In genomic region chr17:58322581-58323419, GRCh38 we compare ENCODE assay signal across 21 cellular contexts. TPM values are rescaled to one million over a fixed set of nuclear protein-coding genes. Genes with fewer than 3 reads are reported as not detected.
DNase-seq lines count a peak whose midpoint lies in the region; ATAC-seq lines count a peak whose summit lies in the region.
"Had no signal": no experiment of that assay in that cellular context is flagged by ENCODE, and none has a peak within 500 bp of the region (broad histone marks: within the 10 kb centered on the region; RNA-seq: fewer than 3 reads in every experiment).

No MANE protein-coding gene starts in this region.

- peaks cover 37% of the 10 kb centered on the region for H3K36me3 Mint-ChIP-seq in activated CD4-positive, alpha-beta memory T cell treated with anti-CD3 and anti-CD28 coated beads, Interleukin-2, amount 10 ng/mL, durations not matched to agents 7 days and 5 days (ENCODE audit: low read depth)

- H3K36me3 ChIP-seq in mesenchymal stem cell (ENCODE audit: control insufficient read depth in 1 of 2, insufficient read depth in 2 of 2, low read depth in 1 of 2, low read length in 2 of 2), result peaks cover 0 to 4% of the 10 kb centered on the region in 2 experiments
- H3K36me3 ChIP-seq: adrenal gland, right atrium auricular region had no signal

- no peak overlapping the region for H2BK5ac ChIP-seq in mesenchymal stem cell (ENCODE audit: low read depth, low read length, poor library complexity, severe bottlenecking)

- H3K23ac ChIP-seq in mesenchymal stem cell (ENCODE audit: low read length in 2 of 2), result peak overlapping the region in 1 of 2 experiments; percentile 30

- intact Hi-C loops in left ventricle myocardium superior (cut with micrococcal nuclease) (no loop called here), left cardiac atrium (cut with DNase I) (loop anchor here in 1 of 2 donors (5.0 kb wide), 1 partner anchor 95 kb away; the partner anchor contains the start of gene RNF43)

- DNase-seq in left ventricle myocardium superior, result peak; percentile 7
- no peak for DNase-seq in left cardiac atrium
- no peak for DNase-seq in activated CD4-positive, alpha-beta memory T cell treated with anti-CD3 and anti-CD28 coated beads, Interleukin-2, amount 10 ng/mL, durations not matched to agents 7 days and 5 days
- DNase-seq in mesenchymal stem cell, result no peak
- DNase-seq in OCI-M2 (lab: John Stamatoyannopoulos, UW; ENCODE audit: unreplicated experiment), result no peak
- no peak for DNase-seq in DMS79 (lab: John Stamatoyannopoulos, UW)
- DNase-seq in DMS 273 (lab: John Stamatoyannopoulos, UW; ENCODE audit: unreplicated experiment), result no peak
- DNase-seq: activated CD4-positive, alpha-beta T cell treated with anti-CD3 and anti-CD28 coated beads, Interleukin-2, amount 50 U/mL, for 48 hours; Caco-2; erythroblast; HFFc6; KG1; left colon; MV-4-11; NCI-H1930 had no signal

- no peak overlapping the region for H3K4me3 Mint-ChIP-seq in activated CD4-positive, alpha-beta memory T cell treated with anti-CD3 and anti-CD28 coated beads, Interleukin-2, amount 10 ng/mL, durations not matched to agents 7 days and 5 days

- peaks cover 15% of the 10 kb centered on the region for H3K4me1 ChIP-seq in mesenchymal stem cell (ENCODE audit: control insufficient read depth, insufficient read depth, low read depth, low read length)

- peak overlapping the region in 1 of 2 experiments; percentile 46 for H3K14ac ChIP-seq in mesenchymal stem cell (ENCODE audit: low read length in 2 of 2)

- H3K4me2 ChIP-seq in mesenchymal stem cell (ENCODE audit: low read length, poor library complexity, severe bottlenecking), result no peak overlapping the region

- no peaks in the 10 kb centered on the region for H3K27me3 Mint-ChIP-seq in activated CD4-positive, alpha-beta memory T cell treated with anti-CD3 and anti-CD28 coated beads, Interleukin-2, amount 10 ng/mL, durations not matched to agents 7 days and 5 days

- H3K9me3 Mint-ChIP-seq in activated CD4-positive, alpha-beta memory T cell treated with anti-CD3 and anti-CD28 coated beads, Interleukin-2, amount 10 ng/mL, durations not matched to agents 7 days and 5 days, result no peaks in the 10 kb centered on the region
- H3K9me3 Mint-ChIP-seq: activated T-helper 2 cell treated with anti-CD3 and anti-CD28 coated beads, Interferon-gamma antibody, Interleukin-2, Interleukin-4, amounts not matched to agents 10 μg/mL and 5 μg/mL and 100 μg/mL, durations not matched to agents 14 hours and 24 hours and 36 hours; HFFc6 had no signal

- POLR2A ChIA-PET in activated CD4-positive, alpha-beta memory T cell treated with anti-CD3 and anti-CD28 coated beads, Interleukin-2, amount 10 ng/mL, durations not matched to agents 7 days and 5 days (lab: Charles Lee), result interaction anchor here (0.7 to 22.3 kb wide), 14 partner anchors 9 to 309 kb away, joined by 3 to 1460 read pairs (median 3); partner anchors contain the start of genes MPO, MTMR4, RNF43 and SUPT4H1

- peak overlapping the region; percentile 29 for H3K27ac Mint-ChIP-seq in activated CD4-positive, alpha-beta memory T cell treated with anti-CD3 and anti-CD28 coated beads, Interleukin-2, amount 10 ng/mL, durations not matched to agents 7 days and 5 days
- H3K27ac Mint-ChIP-seq: activated T-helper 2 cell treated with anti-CD3 and anti-CD28 coated beads, Interferon-gamma antibody, Interleukin-2, Interleukin-4, amounts not matched to agents 10 μg/mL and 5 μg/mL and 100 μg/mL, durations not matched to agents 14 hours and 24 hours and 36 hours; HFFc6 had no signal

- no peak overlapping the region for H3K4me3 ChIP-seq in mesenchymal stem cell (ENCODE audit: insufficient read depth in 1 of 2, low read depth in 1 of 2, low read length in 2 of 2)
- H3K4me3 ChIP-seq: mucosa of descending colon had no signal

- H3K9me3 ChIP-seq in mesenchymal stem cell (ENCODE audit: control insufficient read depth, low read length), result no peaks in the 10 kb centered on the region
- H3K9me3 ChIP-seq: adrenal gland, Caco-2, mucosa of descending colon, right atrium auricular region had no signal

- CTCF ChIA-PET in activated CD4-positive, alpha-beta memory T cell treated with anti-CD3 and anti-CD28 coated beads, Interleukin-2, amount 10 ng/mL, durations not matched to agents 7 days and 5 days (lab: Charles Lee), result interaction anchor here (3.6 kb wide), 1 partner anchor 22 kb away, joined by 12 read pairs; no protein-coding TSS in a partner anchor

- 95% methylated on average over 13 of the region's 15 CpGs for WGBS in mesenchymal stem cell

- no peak overlapping the region for H2BK120ac ChIP-seq in mesenchymal stem cell (ENCODE audit: low read depth, low read length)

- no peaks in the 10 kb centered on the region for H3K79me1 ChIP-seq in mesenchymal stem cell (replicated peaks; ENCODE audit: low read length, poor library complexity, severe bottlenecking)

- no peak overlapping the region for H3K4ac ChIP-seq in mesenchymal stem cell (ENCODE audit: low read depth in 1 of 2, low read length in 2 of 2)

- no peak overlapping the region for H2AK5ac ChIP-seq in mesenchymal stem cell (ENCODE audit: low read length, severe bottlenecking)

- ATAC-seq in left ventricle myocardium superior (no peak), left cardiac atrium (no peak), GM21360 (IDR thresholded peaks at IDR 0.05; ENCODE audit: unreplicated experiment) (no peak)
- ATAC-seq: left colon, mucosa of descending colon had no signal

- H3K27me3 ChIP-seq in mesenchymal stem cell (ENCODE audit: control insufficient read depth in 1 of 2, insufficient read depth in 1 of 2, low read length in 2 of 2), result peaks cover 51 to 53% of the 10 kb centered on the region in 2 experiments
- H3K27me3 ChIP-seq: adrenal gland, right atrium auricular region had no signal

- H4K91ac ChIP-seq in mesenchymal stem cell (ENCODE audit: low read length), result peak overlapping the region; percentile 32

- no peak overlapping the region for H3K27ac ChIP-seq in mesenchymal stem cell (ENCODE audit: low read length, poor library complexity, severe bottlenecking)
- H3K27ac ChIP-seq: right atrium auricular region had no signal

- no peak overlapping the region for H2AFZ ChIP-seq in mesenchymal stem cell (ENCODE audit: low read depth, low read length)

- no peak overlapping the region for H2BK15ac ChIP-seq in mesenchymal stem cell (ENCODE audit: low read depth, poor library complexity, severe bottlenecking)

- no peak overlapping the region for H3K9ac ChIP-seq in mesenchymal stem cell (ENCODE audit: low read length)

- no peak overlapping the region for H2BK12ac ChIP-seq in mesenchymal stem cell (ENCODE audit: low read length in 2 of 2)

- H3K18ac ChIP-seq in mesenchymal stem cell (ENCODE audit: low read depth in 1 of 2, low read length in 2 of 2), result no peak overlapping the region

- H3K4me1 Mint-ChIP-seq in activated CD4-positive, alpha-beta memory T cell treated with anti-CD3 and anti-CD28 coated beads, Interleukin-2, amount 10 ng/mL, durations not matched to agents 7 days and 5 days, result peaks cover 23% of the 10 kb centered on the region

- H4K8ac ChIP-seq in mesenchymal stem cell (ENCODE audit: low read length), result no peak overlapping the region

RNA-seq across cellular contexts. Expression of gene TSPOAP1, which starts 5.8 kb away (rescaled TPM):
- 18.8 TPM for total RNA-seq in left ventricle myocardium superior
- 1 to 10 TPM; 8.8 to 9.0 TPM for total RNA-seq in left cardiac atrium
- 10 to 100 TPM; 60.9 to 69.4 TPM for total RNA-seq in activated CD4-positive, alpha-beta memory T cell treated with anti-CD3 and anti-CD28 coated beads, Interleukin-2, amount 10 ng/mL, durations not matched to agents 7 days and 5 days
- 0.23 TPM for polyA plus RNA-seq in mesenchymal stem cell (2013, experiment 1 of 2)
- 0.27 TPM for polyA plus RNA-seq in mesenchymal stem cell (2013, experiment 2 of 2)

RNA-seq across cellular contexts. Expression of gene SUPT4H1, which starts 29.2 kb away (rescaled TPM):
- 62.2 TPM for total RNA-seq in left ventricle myocardium superior
- 10 to 100 TPM; 49.4 to 60.6 TPM for total RNA-seq in left cardiac atrium
- 10 to 100 TPM; 85.8 to 91.0 TPM for total RNA-seq in activated CD4-positive, alpha-beta memory T cell treated with anti-CD3 and anti-CD28 coated beads, Interleukin-2, amount 10 ng/mL, durations not matched to agents 7 days and 5 days
- 68.0 TPM for polyA plus RNA-seq in mesenchymal stem cell (2013, experiment 1 of 2)
- polyA plus RNA-seq in mesenchymal stem cell (2013, experiment 2 of 2), result 70.8 TPM

RNA-seq across cellular contexts. Expression of gene MPO, which starts 42.1 kb away (rescaled TPM):
- total RNA-seq in left ventricle myocardium superior (0.42 TPM), left cardiac atrium (under 1 TPM; 0.24 to 0.32 TPM)
- under 1 TPM; 0.08 to 0.38 TPM for total RNA-seq in activated CD4-positive, alpha-beta memory T cell treated with anti-CD3 and anti-CD28 coated beads, Interleukin-2, amount 10 ng/mL, durations not matched to agents 7 days and 5 days
- polyA plus RNA-seq in mesenchymal stem cell (2013, experiment 1 of 2), result not detected
- not detected for polyA plus RNA-seq in mesenchymal stem cell (2013, experiment 2 of 2)
- total RNA-seq: activated T-helper 2 cell treated with anti-CD3 and anti-CD28 coated beads, Interferon-gamma antibody, Interleukin-2, Interleukin-4, amounts not matched to agents 10 μg/mL and 5 μg/mL and 100 μg/mL, durations not matched to agents 14 hours and 24 hours and 36 hours; bronchial epithelial cell; HFFc6 had no signal
